ENCODE assay signal across 35 cellular contexts in the genomic region with DNA sequence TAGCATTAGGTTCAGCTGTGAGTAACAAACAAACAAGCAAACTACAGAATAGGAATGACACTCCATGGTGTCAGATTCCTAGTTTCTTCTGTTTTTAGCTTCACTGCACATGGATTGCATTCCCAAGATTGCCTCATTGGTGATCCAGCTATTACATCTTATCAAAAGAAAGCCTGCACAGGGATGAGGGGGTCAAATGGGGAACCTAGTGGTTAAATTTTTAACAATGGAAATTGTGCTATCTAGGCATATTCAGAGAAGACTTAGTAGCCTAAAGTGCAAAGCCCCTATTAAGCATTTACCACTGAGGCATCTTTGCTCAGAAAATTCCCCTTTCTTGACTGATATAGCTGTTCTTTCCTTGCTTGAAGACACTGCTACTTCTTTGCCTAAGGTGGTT. TPM values are rescaled to one million over a fixed set of nuclear protein-coding genes. Genes with fewer than 3 reads are reported as not detected.
"Had no signal": no experiment of that assay in that cellular context is flagged by ENCODE, and none has a peak within 500 bp of the region (broad histone marks: within the 10 kb centered on the region; RNA-seq: fewer than 3 reads in every experiment).

No MANE protein-coding gene starts in this region.

- DNase-seq: activated B cell treated with CpG ODN at 0.5 μM for 24 hours; activated CD4-positive, alpha-beta memory T cell treated with anti-CD3 and anti-CD28 coated beads for 36 hours; activated CD4-positive, alpha-beta T cell treated with anti-CD3 and anti-CD28 coated beads for 4 hours; activated CD4-positive, alpha-beta T cell treated with anti-CD3 and anti-CD28 coated beads, Interleukin-2, amount 10 ng/mL, durations not matched to agents 24 days and 14 days; activated CD4-positive, alpha-beta T cell treated with anti-CD3 and anti-CD28 coated beads, Interleukin-2, amount 50 U/mL, for 1 hour; activated CD4-positive, alpha-beta T cell treated with anti-CD3 and anti-CD28 coated beads, Interleukin-2, amount 50 U/mL, for 4 hours; activated CD4-positive, CD25-positive, alpha-beta regulatory T cell treated with anti-CD3 and anti-CD28 coated beads, Interleukin-2, amount 50 U/mL, for 72 hours; activated CD8-positive, alpha-beta memory T cell treated with anti-CD3 and anti-CD28 coated beads, Interleukin-2, amount 50 U/mL, for 4 hours; activated CD8-positive, alpha-beta T cell treated with anti-CD3 and anti-CD28 coated beads for 36 hours; activated effector memory CD4-positive, alpha-beta T cell treated with anti-CD3 and anti-CD28 coated beads, Interleukin-2, amount 50 U/mL, for 16 hours; activated gamma-delta T cell treated with Interleukin-2 at 50 U/mL for 16 hours; activated naive CD4-positive, alpha-beta T cell; activated naive CD4-positive, alpha-beta T cell treated with anti-CD3 and anti-CD28 coated beads for 36 hours; activated naive CD4-positive, alpha-beta T cell treated with anti-CD3 and anti-CD28 coated beads, Interleukin-2, amount 50 U/mL, for 16 hours; activated naive CD8-positive, alpha-beta T cell treated with anti-CD3 and anti-CD28 coated beads for 36 hours; activated T-cell treated with anti-CD3 and anti-CD28 coated beads for 4 hours; activated T-cell treated with anti-CD3 and anti-CD28 coated beads, Interleukin-2, amount 50 U/mL, for 1 hour; activated T-cell treated with anti-CD3 and anti-CD28 coated beads, Interleukin-2, amount 50 U/mL, for 4 hours; activated T-cell treated with anti-CD3 and anti-CD28 coated beads, Interleukin-2, amount 50 U/mL, for 72 hours; adrenal gland; amniotic stem cell; aorta; body of pancreas; brain microvascular endothelial cell; central memory CD4-positive, alpha-beta T cell; SW 1271; T-helper 1 cell; T-helper 2 cell; T-helper 9 cell had no signal

- ATAC-seq: activated CD8-positive, alpha-beta T cell treated with anti-CD3 and anti-CD28 coated beads for 36 hours; activated naive CD4-positive, alpha-beta T cell treated with anti-CD3 and anti-CD28 coated beads, Interleukin-2, amount 50 U/mL, for 72 hours; activated T-cell treated with anti-CD3 and anti-CD28 coated beads, Interleukin-2, amount 50 U/mL, for 4 hours; activated T-cell treated with anti-CD3 and anti-CD28 coated beads, Interleukin-2, amount 50 U/mL, for 72 hours; activated T-helper 17 cell treated with anti-CD3 and anti-CD28 coated beads, Interleukin-2, amount 50 U/mL, for 72 hours; body of pancreas had no signal

- H3K4me3 ChIP-seq: adrenal gland, body of pancreas, breast epithelium had no signal

RNA-seq across cellular contexts. Expression of gene TTC29, which starts 3.9 kb away (rescaled TPM):
- total RNA-seq: activated B cell treated with CpG ODN at 0.5 μM for 24 hours; activated CD4-positive, alpha-beta memory T cell treated with anti-CD3 and anti-CD28 coated beads for 36 hours; activated CD4-positive, alpha-beta T cell treated with anti-CD3 and anti-CD28 coated beads, Interleukin-2, amount 10 ng/mL, durations not matched to agents 24 days and 14 days; activated CD8-positive, alpha-beta memory T cell treated with anti-CD3 and anti-CD28 coated beads for 36 hours; activated CD8-positive, alpha-beta T cell treated with anti-CD3 and anti-CD28 coated beads for 36 hours; activated naive CD4-positive, alpha-beta T cell treated with anti-CD3 and anti-CD28 coated beads for 36 hours; activated naive CD4-positive, alpha-beta T cell treated with anti-CD3 and anti-CD28 coated beads, Interleukin-2, amount 50 U/mL, for 72 hours; activated naive CD8-positive, alpha-beta T cell treated with anti-CD3 and anti-CD28 coated beads for 36 hours; activated T-cell treated with anti-CD3 and anti-CD28 coated beads, Interleukin-2, amount 50 U/mL, for 4 hours; activated T-cell treated with anti-CD3 and anti-CD28 coated beads, Interleukin-2, amount 50 U/mL, for 72 hours; activated T-helper 1 cell treated with anti-CD3 and anti-CD28 coated beads, Interleukin-12 subunit alpha, Interleukin-12 subunit beta, Interleukin-2, Interleukin-4 antibody, amounts not matched to agents 30 ng/mL and 10 ng/mL and 1 ng/mL, durations not matched to agents 14 hours and 24 hours and 36 hours; activated T-helper 17 cell treated with anti-CD3 and anti-CD28 coated beads, Interleukin-2, amount 50 U/mL, for 72 hours; adrenal gland; aorta; astrocyte; body of pancreas had no signal
- polyA plus RNA-seq: adrenal gland, aorta had no signal
